Comparison of ENCODE assay signal across 14 cellular contexts in the genomic region with DNA sequence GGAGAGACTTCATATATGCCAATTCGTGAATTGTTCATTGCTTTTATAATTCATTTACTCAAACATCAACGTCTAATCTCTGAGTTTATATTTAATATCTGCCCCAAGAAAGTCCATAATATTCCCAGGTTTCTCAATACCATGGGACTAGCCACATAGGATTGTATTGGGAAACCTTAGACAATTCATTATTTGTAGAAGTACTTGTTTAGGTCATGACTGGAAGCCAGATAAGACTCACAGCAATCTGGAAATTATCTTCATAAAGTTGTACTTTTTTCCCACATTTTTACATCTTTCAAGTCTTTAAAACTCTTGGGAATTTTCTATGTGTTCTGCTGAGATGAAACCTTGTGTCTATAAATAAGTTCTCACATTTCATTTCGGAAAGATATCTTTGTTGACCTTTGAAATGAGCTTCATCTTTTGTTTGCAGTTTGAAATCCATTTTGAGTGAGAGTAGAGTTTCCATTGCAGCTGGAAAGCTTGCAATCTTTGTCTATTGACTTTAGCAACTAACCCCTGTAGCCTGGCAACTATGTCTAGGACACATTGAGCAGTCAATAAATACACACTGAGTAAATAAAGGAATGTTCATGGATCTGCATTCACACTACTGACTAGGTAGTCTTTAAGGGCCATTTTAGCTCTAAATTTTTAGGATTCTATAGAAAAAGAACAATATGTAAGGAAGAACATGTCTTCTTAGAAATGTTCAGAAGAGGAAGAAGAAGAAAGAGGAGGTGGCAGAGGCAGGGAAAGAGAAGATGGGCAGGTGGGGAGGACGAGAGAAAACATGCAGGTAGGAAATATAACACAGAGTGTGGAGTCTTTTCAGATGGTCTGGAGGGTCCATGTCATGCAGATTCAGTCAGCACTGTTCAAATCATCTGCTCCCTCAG.
DNase-seq lines count a peak whose midpoint lies in the region; ATAC-seq and TF ChIP-seq lines count a peak whose summit lies in the region.
"Had no signal": no experiment of that assay in that cellular context is flagged by ENCODE, and none has a peak within 500 bp of the region (broad histone marks: within the 10 kb centered on the region; RNA-seq: fewer than 3 reads in every experiment).

No MANE protein-coding gene starts in this region.

- H3K4me1 Mint-ChIP-seq in activated T-helper 1 cell treated with anti-CD3 and anti-CD28 coated beads, Interleukin-12 subunit alpha, Interleukin-12 subunit beta, Interleukin-2, Interleukin-4 antibody, amounts not matched to agents 30 ng/mL and 10 ng/mL and 1 ng/mL, durations not matched to agents 14 hours and 24 hours and 36 hours (ENCODE audit: low read depth), result no peaks in the 10 kb centered on the region

- H3K27me3 Mint-ChIP-seq in activated T-helper 1 cell treated with anti-CD3 and anti-CD28 coated beads, Interleukin-12 subunit alpha, Interleukin-12 subunit beta, Interleukin-2, Interleukin-4 antibody, amounts not matched to agents 30 ng/mL and 10 ng/mL and 1 ng/mL, durations not matched to agents 14 hours and 24 hours and 36 hours (ENCODE audit: insufficient read depth), result no peaks in the 10 kb centered on the region
- H3K27me3 Mint-ChIP-seq: activated T-cell treated with anti-CD3 and anti-CD28 coated beads, Interleukin-2, amount 50 U/mL, for 24 hours had no signal

- peak; percentile 88 for ATAC-seq in left ventricle myocardium superior

- no peak overlapping the region for H3K4me3 ChIP-seq in prostate gland
- H3K4me3 ChIP-seq: lower lobe of right lung had no signal

- no peak for TF ChIP-seq CTCF in prostate gland (IDR thresholded peaks at IDR 0.05)

- H3K27me3 ChIP-seq in prostate gland (replicated peaks; ENCODE audit: insufficient read depth), result no peaks in the 10 kb centered on the region

- 62% methylated on average over 4 of the region's 4 CpGs for WGBS in prostate gland

- H3K27ac Mint-ChIP-seq in activated T-helper 1 cell treated with anti-CD3 and anti-CD28 coated beads, Interleukin-12 subunit alpha, Interleukin-12 subunit beta, Interleukin-2, Interleukin-4 antibody, amounts not matched to agents 30 ng/mL and 10 ng/mL and 1 ng/mL, durations not matched to agents 14 hours and 24 hours and 36 hours, result no peak overlapping the region
- H3K27ac Mint-ChIP-seq: activated T-cell treated with anti-CD3 and anti-CD28 coated beads, Interleukin-2, amount 50 U/mL, for 24 hours had no signal

- no peaks in the 10 kb centered on the region for H3K9me3 ChIP-seq in prostate gland
- H3K9me3 ChIP-seq: lower lobe of right lung had no signal

- H3K36me3 ChIP-seq in prostate gland, result no peaks in the 10 kb centered on the region
- H3K36me3 ChIP-seq: lower lobe of right lung had no signal

- H3K27ac ChIP-seq in prostate gland, result no peak overlapping the region
- H3K27ac ChIP-seq: lower lobe of right lung had no signal

- TF ChIP-seq POLR2A in prostate gland (IDR thresholded peaks at IDR 0.05), result no peak

- peaks cover 6% of the 10 kb centered on the region for H3K9me3 Mint-ChIP-seq in activated T-helper 1 cell treated with anti-CD3 and anti-CD28 coated beads, Interleukin-12 subunit alpha, Interleukin-12 subunit beta, Interleukin-2, Interleukin-4 antibody, amounts not matched to agents 30 ng/mL and 10 ng/mL and 1 ng/mL, durations not matched to agents 14 hours and 24 hours and 36 hours

- H3K36me3 Mint-ChIP-seq in activated T-helper 1 cell treated with anti-CD3 and anti-CD28 coated beads, Interleukin-12 subunit alpha, Interleukin-12 subunit beta, Interleukin-2, Interleukin-4 antibody, amounts not matched to agents 30 ng/mL and 10 ng/mL and 1 ng/mL, durations not matched to agents 14 hours and 24 hours and 36 hours (ENCODE audit: low read depth), result no peaks in the 10 kb centered on the region

- DNase-seq in NCI-H1105 treated with DMSO at 0.1 percent for 48 hours (lab: John Stamatoyannopoulos, UW) (peak; percentile 2), NCI-H1105 (lab: John Stamatoyannopoulos, UW) (no peak), NCI-H510A treated with DMSO at 0.1 percent for 48 hours (lab: John Stamatoyannopoulos, UW) (peak; percentile 92), left ventricle myocardium superior (no peak), prostate gland (ENCODE audit: low spot score) (peak; percentile 7), dedifferentiated amniotic fluid mesenchymal stem cell (ENCODE audit: extremely low spot score) (no peak), amniotic stem cell (lab: John Stamatoyannopoulos, UW) (no peak)
- no peak for DNase-seq in activated T-helper 1 cell treated with anti-CD3 and anti-CD28 coated beads, Interleukin-12 subunit alpha, Interleukin-12 subunit beta, Interleukin-2, Interleukin-4 antibody, amounts not matched to agents 30 ng/mL and 10 ng/mL and 1 ng/mL, durations not matched to agents 14 hours and 24 hours and 36 hours (ENCODE audit: low spot score)
- DNase-seq: activated T-cell treated with anti-CD3 and anti-CD28 coated beads, Interleukin-2, amount 50 U/mL, for 24 hours; glutamatergic neuron; Kasumi-1; lower lobe of right lung; NK-92 treated with Interleukin-12 subunit alpha and Interleukin-12 subunit beta, amount 100 ng/mL, for 24 hours; SW 1271 had no signal

- H3K4me1 ChIP-seq in prostate gland (replicated peaks), result no peaks in the 10 kb centered on the region
- H3K4me1 ChIP-seq: lower lobe of right lung had no signal

- intact Hi-C loops in left ventricle myocardium superior (cut with micrococcal nuclease) (no loop called here), prostate gland (cut with DNase I) (no loop called here)
- intact Hi-C loops in activated T-helper 1 cell treated with anti-CD3 and anti-CD28 coated beads, Interleukin-12 subunit alpha, Interleukin-12 subunit beta, Interleukin-2, Interleukin-4 antibody, amounts not matched to agents 30 ng/mL and 10 ng/mL and 1 ng/mL, durations not matched to agents 14 hours and 24 hours and 36 hours (cut with micrococcal nuclease), result no loop called here

- H3K4me3 Mint-ChIP-seq in activated T-helper 1 cell treated with anti-CD3 and anti-CD28 coated beads, Interleukin-12 subunit alpha, Interleukin-12 subunit beta, Interleukin-2, Interleukin-4 antibody, amounts not matched to agents 30 ng/mL and 10 ng/mL and 1 ng/mL, durations not matched to agents 14 hours and 24 hours and 36 hours, result no peak overlapping the region
- H3K4me3 Mint-ChIP-seq: activated T-cell treated with anti-CD3 and anti-CD28 coated beads, Interleukin-2, amount 50 U/mL, for 24 hours had no signal

Comparison
In these comparisons a context has a peak if more than half of its experiments do, and no peak if none do; other contexts are left out.
1. DNase-seq: peak in NCI-H1105 treated with DMSO at 0.1 percent for 48 hours (single experiment), NCI-H510A treated with DMSO at 0.1 percent for 48 hours (single experiment) and prostate gland (single experiment); none in NCI-H1105 (single experiment), left ventricle myocardium superior (single experiment), dedifferentiated amniotic fluid mesenchymal stem cell (single experiment), activated T-helper 1 cell treated with anti-CD3 and anti-CD28 coated beads, Interleukin-12 subunit alpha, Interleukin-12 subunit beta, Interleukin-2, Interleukin-4 antibody, amounts not matched to agents 30 ng/mL and 10 ng/mL and 1 ng/mL, durations not matched to agents 14 hours and 24 hours and 36 hours (single experiment) and amniotic stem cell (single experiment).